Comparison of ENCODE assay signal across 1 cellular context in genomic region chr11:2761131-2762030, GRCh38.
TF ChIP-seq lines count a peak whose summit lies in the region.

No MANE protein-coding gene starts in this region.

TF ChIP-seq in H1, 55 proteins besides CTCF, POLR2A, EP300 and RAD21 (continued from another document):
- TF ChIP-seq POLR2AphosphoS5 (IDR thresholded peaks at IDR 0.05; ENCODE audit: low read depth, low read length) (no peak), SIN3A (conservative IDR thresholded peaks at IDR 0.05 in 1 of 2, IDR thresholded peaks at IDR 0.05 in 1 of 2; ENCODE audit: low read depth in 1 of 2, low read length in 2 of 2) (no peak), RBBP5 (IDR thresholded peaks at IDR 0.05; ENCODE audit: borderline replicate concordance, low read depth, low read length) (no peak), SP4 (IDR thresholded peaks at IDR 0.05; ENCODE audit: low read length) (no peak), YY1 (IDR thresholded peaks at IDR 0.05; ENCODE audit: low read depth, low read length) (no peak), EGR1 (IDR thresholded peaks at IDR 0.05; ENCODE audit: borderline replicate concordance, low read depth, low read length) (no peak), RFX5 (IDR thresholded peaks at IDR 0.05; ENCODE audit: borderline replicate concordance, low read depth, low read length) (no peak), TBP (IDR thresholded peaks at IDR 0.05; ENCODE audit: low read depth, low read length) (no peak), MAFK (IDR thresholded peaks at IDR 0.05; ENCODE audit: low read depth, low read length) (no peak), JUN (IDR thresholded peaks at IDR 0.05; ENCODE audit: low read depth, low read length) (no peak), ASH2L (IDR thresholded peaks at IDR 0.05; ENCODE audit: low read length) (no peak), SP2 (IDR thresholded peaks at IDR 0.05; ENCODE audit: low read length) (no peak)
- TF ChIP-seq, protein P1, sequence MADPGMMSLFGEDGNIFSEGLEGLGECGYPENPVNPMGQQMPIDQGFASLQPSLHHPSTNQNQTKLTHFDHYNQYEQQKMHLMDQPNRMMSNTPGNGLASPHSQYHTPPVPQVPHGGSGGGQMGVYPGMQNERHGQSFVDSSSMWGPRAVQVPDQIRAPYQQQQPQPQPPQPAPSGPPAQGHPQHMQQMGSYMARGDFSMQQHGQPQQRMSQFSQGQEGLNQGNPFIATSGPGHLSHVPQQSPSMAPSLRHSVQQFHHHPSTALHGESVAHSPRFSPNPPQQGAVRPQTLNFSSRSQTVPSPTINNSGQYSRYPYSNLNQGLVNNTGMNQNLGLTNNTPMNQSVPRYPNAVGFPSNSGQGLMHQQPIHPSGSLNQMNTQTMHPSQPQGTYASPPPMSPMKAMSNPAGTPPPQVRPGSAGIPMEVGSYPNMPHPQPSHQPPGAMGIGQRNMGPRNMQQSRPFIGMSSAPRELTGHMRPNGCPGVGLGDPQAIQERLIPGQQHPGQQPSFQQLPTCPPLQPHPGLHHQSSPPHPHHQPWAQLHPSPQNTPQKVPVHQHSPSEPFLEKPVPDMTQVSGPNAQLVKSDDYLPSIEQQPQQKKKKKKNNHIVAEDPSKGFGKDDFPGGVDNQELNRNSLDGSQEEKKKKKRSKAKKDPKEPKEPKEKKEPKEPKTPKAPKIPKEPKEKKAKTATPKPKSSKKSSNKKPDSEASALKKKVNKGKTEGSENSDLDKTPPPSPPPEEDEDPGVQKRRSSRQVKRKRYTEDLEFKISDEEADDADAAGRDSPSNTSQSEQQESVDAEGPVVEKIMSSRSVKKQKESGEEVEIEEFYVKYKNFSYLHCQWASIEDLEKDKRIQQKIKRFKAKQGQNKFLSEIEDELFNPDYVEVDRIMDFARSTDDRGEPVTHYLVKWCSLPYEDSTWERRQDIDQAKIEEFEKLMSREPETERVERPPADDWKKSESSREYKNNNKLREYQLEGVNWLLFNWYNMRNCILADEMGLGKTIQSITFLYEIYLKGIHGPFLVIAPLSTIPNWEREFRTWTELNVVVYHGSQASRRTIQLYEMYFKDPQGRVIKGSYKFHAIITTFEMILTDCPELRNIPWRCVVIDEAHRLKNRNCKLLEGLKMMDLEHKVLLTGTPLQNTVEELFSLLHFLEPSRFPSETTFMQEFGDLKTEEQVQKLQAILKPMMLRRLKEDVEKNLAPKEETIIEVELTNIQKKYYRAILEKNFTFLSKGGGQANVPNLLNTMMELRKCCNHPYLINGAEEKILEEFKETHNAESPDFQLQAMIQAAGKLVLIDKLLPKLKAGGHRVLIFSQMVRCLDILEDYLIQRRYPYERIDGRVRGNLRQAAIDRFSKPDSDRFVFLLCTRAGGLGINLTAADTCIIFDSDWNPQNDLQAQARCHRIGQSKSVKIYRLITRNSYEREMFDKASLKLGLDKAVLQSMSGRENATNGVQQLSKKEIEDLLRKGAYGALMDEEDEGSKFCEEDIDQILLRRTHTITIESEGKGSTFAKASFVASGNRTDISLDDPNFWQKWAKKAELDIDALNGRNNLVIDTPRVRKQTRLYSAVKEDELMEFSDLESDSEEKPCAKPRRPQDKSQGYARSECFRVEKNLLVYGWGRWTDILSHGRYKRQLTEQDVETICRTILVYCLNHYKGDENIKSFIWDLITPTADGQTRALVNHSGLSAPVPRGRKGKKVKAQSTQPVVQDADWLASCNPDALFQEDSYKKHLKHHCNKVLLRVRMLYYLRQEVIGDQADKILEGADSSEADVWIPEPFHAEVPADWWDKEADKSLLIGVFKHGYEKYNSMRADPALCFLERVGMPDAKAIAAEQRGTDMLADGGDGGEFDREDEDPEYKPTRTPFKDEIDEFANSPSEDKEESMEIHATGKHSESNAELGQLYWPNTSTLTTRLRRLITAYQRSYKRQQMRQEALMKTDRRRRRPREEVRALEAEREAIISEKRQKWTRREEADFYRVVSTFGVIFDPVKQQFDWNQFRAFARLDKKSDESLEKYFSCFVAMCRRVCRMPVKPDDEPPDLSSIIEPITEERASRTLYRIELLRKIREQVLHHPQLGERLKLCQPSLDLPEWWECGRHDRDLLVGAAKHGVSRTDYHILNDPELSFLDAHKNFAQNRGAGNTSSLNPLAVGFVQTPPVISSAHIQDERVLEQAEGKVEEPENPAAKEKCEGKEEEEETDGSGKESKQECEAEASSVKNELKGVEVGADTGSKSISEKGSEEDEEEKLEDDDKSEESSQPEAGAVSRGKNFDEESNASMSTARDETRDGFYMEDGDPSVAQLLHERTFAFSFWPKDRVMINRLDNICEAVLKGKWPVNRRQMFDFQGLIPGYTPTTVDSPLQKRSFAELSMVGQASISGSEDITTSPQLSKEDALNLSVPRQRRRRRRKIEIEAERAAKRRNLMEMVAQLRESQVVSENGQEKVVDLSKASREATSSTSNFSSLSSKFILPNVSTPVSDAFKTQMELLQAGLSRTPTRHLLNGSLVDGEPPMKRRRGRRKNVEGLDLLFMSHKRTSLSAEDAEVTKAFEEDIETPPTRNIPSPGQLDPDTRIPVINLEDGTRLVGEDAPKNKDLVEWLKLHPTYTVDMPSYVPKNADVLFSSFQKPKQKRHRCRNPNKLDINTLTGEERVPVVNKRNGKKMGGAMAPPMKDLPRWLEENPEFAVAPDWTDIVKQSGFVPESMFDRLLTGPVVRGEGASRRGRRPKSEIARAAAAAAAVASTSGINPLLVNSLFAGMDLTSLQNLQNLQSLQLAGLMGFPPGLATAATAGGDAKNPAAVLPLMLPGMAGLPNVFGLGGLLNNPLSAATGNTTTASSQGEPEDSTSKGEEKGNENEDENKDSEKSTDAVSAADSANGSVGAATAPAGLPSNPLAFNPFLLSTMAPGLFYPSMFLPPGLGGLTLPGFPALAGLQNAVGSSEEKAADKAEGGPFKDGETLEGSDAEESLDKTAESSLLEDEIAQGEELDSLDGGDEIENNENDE (IDR thresholded peaks at IDR 0.05; ENCODE audit: insufficient replicate concordance, low read length), result no peak
- TF ChIP-seq, protein P2, sequence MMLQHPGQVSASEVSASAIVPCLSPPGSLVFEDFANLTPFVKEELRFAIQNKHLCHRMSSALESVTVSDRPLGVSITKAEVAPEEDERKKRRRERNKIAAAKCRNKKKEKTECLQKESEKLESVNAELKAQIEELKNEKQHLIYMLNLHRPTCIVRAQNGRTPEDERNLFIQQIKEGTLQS (IDR thresholded peaks at IDR 0.05; ENCODE audit: insufficient read depth, low read depth, low read length), result no peak
